14 cellular contexts compared by ENCODE assay signal in genomic region chr5:74275204-74275992, GRCh38.
DNase-seq lines count a peak whose midpoint lies in the region; ATAC-seq and TF ChIP-seq lines count a peak whose summit lies in the region.
"Had no signal": no experiment of that assay in that cellular context is flagged by ENCODE, and none has a peak within 500 bp of the region (broad histone marks: within the 10 kb centered on the region; RNA-seq: fewer than 3 reads in every experiment).

No MANE protein-coding gene starts in this region.

- CTCF ChIA-PET in A673 (lab: Charles Lee): no interaction called here

- H3K27ac ChIP-seq in A673 (ENCODE audit: low read depth, low read length, poor library complexity, severe bottlenecking) (no peak overlapping the region), HL-60 (replicated peaks) (no peak overlapping the region)
- H3K27ac ChIP-seq: SJCRH30 had no signal

- ATAC-seq in GM18861 (IDR thresholded peaks at IDR 0.05; ENCODE audit: unreplicated experiment): no peak
- ATAC-seq in HG03378 (IDR thresholded peaks at IDR 0.05; ENCODE audit: unreplicated experiment): no peak
- ATAC-seq: K562 had no signal

- H3K9me3 ChIP-seq in A673 (ENCODE audit: low read depth, low read length, poor library complexity, severe bottlenecking): no peaks in the 10 kb centered on the region
- H3K9me3 ChIP-seq: SJCRH30 had no signal

- H3K4me3 ChIP-seq in A673 (ENCODE audit: low read depth, low read length, poor library complexity, severe bottlenecking): no peak overlapping the region
- no peak overlapping the region for H3K4me3 ChIP-seq in HL-60 (replicated peaks; ENCODE audit: insufficient read depth, low read length)
- H3K4me3 ChIP-seq: K562, SJCRH30 had no signal

- no peaks in the 10 kb centered on the region for H3K36me3 ChIP-seq in A673 (ENCODE audit: insufficient read depth, low read length, poor library complexity, severe bottlenecking)
- H3K36me3 ChIP-seq: SJCRH30 had no signal

- intact Hi-C loops in A673 (cut with micrococcal nuclease; ENCODE audit: unreplicated experiment): no loop called here

- TF ChIP-seq CTCF in A673 (conservative IDR thresholded peaks at IDR 0.05; ENCODE audit: low read depth, low read length) (no peak), HL-60 (IDR thresholded peaks at IDR 0.05; ENCODE audit: insufficient read depth, low read length) (no peak)

- peaks cover 14% of the 10 kb centered on the region for H3K4me1 ChIP-seq in A673 (ENCODE audit: insufficient read depth, low read length, poor library complexity, severe bottlenecking)

- H3K27me3 ChIP-seq in A673 (replicated peaks; ENCODE audit: insufficient read depth, low read depth, low read length, poor library complexity) (peaks cover 14% of the 10 kb centered on the region), HL-60 (ENCODE audit: insufficient read depth, poor library complexity, severe bottlenecking) (no peaks in the 10 kb centered on the region)
- H3K27me3 ChIP-seq: SJCRH30 had no signal

- BruUV-seq in A673 (replicated peaks; lab: Mats Ljungman, UMichigan): no TSS peak

- DNase-seq in A673 (ENCODE audit: low spot score) (peak; percentile 77), HL-60 (ENCODE audit: low read depth in 1 of 2, low spot score in 1 of 2) (peak; percentile 25 to 63), astrocyte of the hippocampus (ENCODE audit: low read depth, low spot score) (peak; percentile 35), left kidney (ENCODE audit: low read depth, low spot score) (peak; percentile 72), RPMI8226 (no peak), NCI-H82 (lab: John Stamatoyannopoulos, UW) (no peak)
- DNase-seq: mammary epithelial cell, NCI-H1694, NCI-H526 treated with DMSO at 0.1 percent for 48 hours, small intestine had no signal

- POLR2A ChIA-PET in A673 (lab: Charles Lee; ENCODE audit: low non-redundant PET): no interaction called here

Comparison
In these comparisons a context has a peak if more than half of its experiments do, and no peak if none do; other contexts are left out.
1. DNase-seq: peak in A673 (single experiment), HL-60 (2 of 2), astrocyte of the hippocampus (single experiment) and left kidney (single experiment); none in RPMI8226 (single experiment) and NCI-H82 (single experiment).